In the genomic region with DNA sequence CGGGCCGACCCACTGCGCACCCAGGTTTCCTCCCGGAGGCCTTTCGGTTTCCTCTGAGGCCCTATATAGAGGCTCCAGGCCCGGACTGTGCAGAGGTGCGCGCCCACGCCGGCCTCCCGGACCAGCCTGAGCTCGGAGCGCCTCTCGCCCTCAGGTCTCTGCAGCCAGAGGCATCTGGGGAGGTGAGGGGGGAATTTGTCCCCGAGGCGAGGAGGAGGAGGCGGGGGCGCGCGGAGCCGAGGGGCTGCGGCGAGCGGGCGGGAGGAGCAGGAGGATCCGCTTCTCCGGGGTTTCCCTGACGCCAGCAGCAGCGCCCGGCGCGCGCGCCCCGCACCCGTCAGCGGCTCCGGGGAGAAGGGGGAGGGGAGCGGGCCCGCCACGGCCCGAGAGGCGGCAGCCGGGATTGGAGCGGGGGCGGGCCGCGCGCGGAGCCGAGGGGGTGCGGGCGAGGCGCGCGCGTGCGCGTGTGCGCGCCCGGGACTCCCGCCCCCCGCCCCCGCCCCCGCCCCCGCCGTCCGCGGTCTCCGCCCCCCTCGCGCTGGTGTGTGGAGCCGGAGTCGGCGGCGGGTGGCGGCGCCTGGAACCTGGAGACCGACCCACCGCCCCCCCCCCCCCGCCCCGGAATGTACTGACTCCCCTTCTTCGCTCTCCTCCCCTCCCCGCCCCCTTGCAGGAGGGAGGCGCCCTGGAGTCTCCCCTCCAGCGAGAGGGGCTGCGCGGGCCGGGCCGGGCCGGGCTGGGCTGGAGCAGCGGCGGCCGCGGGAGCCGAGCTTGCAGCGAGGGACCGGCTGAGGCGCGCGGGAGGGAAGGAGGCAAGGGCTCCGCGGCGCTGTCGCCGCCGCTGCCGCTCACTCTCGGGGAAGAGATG, we compare ENCODE assay signal across 8 cellular contexts.
DNase-seq lines count a peak whose midpoint lies in the region; ATAC-seq and TF ChIP-seq lines count a peak whose summit lies in the region.

Gene NEO1 (plus strand): TSS at position 653 of the 868 bp plus-strand sequence. CDS start 213 bp downstream, at position 866.

- DNase-seq in NCI-H2196 (lab: John Stamatoyannopoulos, UW; ENCODE audit: unreplicated experiment) (peak; percentile 80), cerebellar nuclear complex (lab: John Stamatoyannopoulos, UW) (peak; percentile 30 to 34), islet precursor cell (peak; percentile 92)
- DNase-seq in activated CD4-positive, alpha-beta T cell treated with anti-CD3 and anti-CD28 coated beads for 24 hours (ENCODE audit: low read depth in 2 of 2): peak; percentile 60 to 62
- DNase-seq in stimulated activated CD4-positive, alpha-beta T cell treated with anti-CD3 and anti-CD28 coated beads, Interleukin-12 subunit alpha, Interleukin-12 subunit beta, amount 100 ng/mL, for 24 hours (ENCODE audit: low read depth in 2 of 2): peak; percentile 56 to 64

- peak; percentile 37 for TF ChIP-seq POLR2A in GM18505 (IDR thresholded peaks at IDR 0.05; ENCODE audit: borderline replicate concordance, extremely low read depth, insufficient read depth, insufficient read length)

- ATAC-seq in GM18505 (IDR thresholded peaks at IDR 0.05; ENCODE audit: unreplicated experiment) (peak; percentile 58), HG03039 (IDR thresholded peaks at IDR 0.05; ENCODE audit: unreplicated experiment) (peak; percentile 43), HG03378 (IDR thresholded peaks at IDR 0.05; ENCODE audit: unreplicated experiment) (no peak)

Comparison
In these comparisons a context has a peak if more than half of its experiments do, and no peak if none do; other contexts are left out.
1. DNase-seq: peak in every context shown above with its lines; median percentile 92 in islet precursor cell; 80 in NCI-H2196; 61 in activated CD4-positive, alpha-beta T cell treated with anti-CD3 and anti-CD28 coated beads for 24 hours; 60 in stimulated activated CD4-positive, alpha-beta T cell treated with anti-CD3 and anti-CD28 coated beads, Interleukin-12 subunit alpha, Interleukin-12 subunit beta, amount 100 ng/mL, for 24 hours; 32 in cerebellar nuclear complex.